In genomic region chr9:112074250-112075008, GRCh38 we compare ENCODE assay signal across 8 cellular contexts.
DNase-seq lines count a peak whose midpoint lies in the region; ATAC-seq and TF ChIP-seq lines count a peak whose summit lies in the region.

No MANE protein-coding gene starts in this region.

- H3K27ac Mint-ChIP-seq in activated naive CD8-positive, alpha-beta T cell treated with anti-CD3 and anti-CD28 coated beads for 36 hours = peak overlapping the region; percentile 42

- H3K36me3 ChIP-seq in heart right ventricle = peaks cover 0 to 7% (median 0%) of the 10 kb centered on the region in 9 donors
- no peaks in the 10 kb centered on the region for H3K36me3 ChIP-seq in aorta (ENCODE audit: control insufficient read depth in 1 of 2, insufficient read depth in 2 of 2, low read length in 1 of 2)

- H3K9me3 ChIP-seq in heart right ventricle (no peaks in the 10 kb centered on the region), aorta (ENCODE audit: control insufficient read depth, low read length) (no peaks in the 10 kb centered on the region)

- ATAC-seq in heart right ventricle (peak; percentile 83 to 92 (median 88)), aorta (ENCODE audit: low FRiP score) (peak; percentile 91)

- peaks cover 29% of the 10 kb centered on the region for H3K4me1 Mint-ChIP-seq in activated naive CD8-positive, alpha-beta T cell treated with anti-CD3 and anti-CD28 coated beads for 36 hours

- DNase-seq in NCI-H524 (lab: John Stamatoyannopoulos, UW) (peak; percentile 52 to 57), NCI-H524 treated with DMSO at 0.1 percent for 48 hours (lab: John Stamatoyannopoulos, UW) (no peak), SKM-1 treated with dmso at 0.1 percent for 144 hours (lab: John Stamatoyannopoulos, UW; ENCODE audit: unreplicated experiment) (peak; percentile 4), heart right ventricle (peak; percentile 23 to 77), renal cortical epithelial cell (ENCODE audit: low read depth) (peak; percentile 92), aorta (peak in 1 of 2 donors; percentile 72)
- peak; percentile 71 for DNase-seq in Jurkat, Clone E6-1 (ENCODE audit: low read depth, low spot score)
- DNase-seq in activated naive CD8-positive, alpha-beta T cell treated with anti-CD3 and anti-CD28 coated beads for 36 hours = peak; percentile 52

- peak overlapping the region in 9 of 10 donors; percentile 48 to 95 (median 72) for H3K27ac ChIP-seq in heart right ventricle
- no peak overlapping the region for H3K27ac ChIP-seq in aorta (ENCODE audit: low read depth in 1 of 2, low read length in 2 of 2)

- no peaks in the 10 kb centered on the region for H3K9me3 Mint-ChIP-seq in activated naive CD8-positive, alpha-beta T cell treated with anti-CD3 and anti-CD28 coated beads for 36 hours

- 33 to 43% methylated on average over 11 of the region's 11 CpGs for whole genome bisulfite sequencing in heart right ventricle, 2 donors
- WGBS in aorta, 2 donors = 46 to 50% methylated on average over 11 of the region's 11 CpGs

- no peak overlapping the region for H3K4me3 ChIP-seq in Jurkat, Clone E6-1 (ENCODE audit: low read length)
- peak overlapping the region in 2 of 10 donors; percentile 6 for H3K4me3 ChIP-seq in heart right ventricle
- no peak overlapping the region for H3K4me3 ChIP-seq in aorta (ENCODE audit: low read length in 2 of 2)

- peaks cover 9% of the 10 kb centered on the region for H3K36me3 Mint-ChIP-seq in activated naive CD8-positive, alpha-beta T cell treated with anti-CD3 and anti-CD28 coated beads for 36 hours

- peak; percentile 73 to 95 (median 91) for TF ChIP-seq CTCF in heart right ventricle (IDR thresholded peaks at IDR 0.05)

- H3K27me3 ChIP-seq in heart right ventricle (no peaks in the 10 kb centered on the region), aorta (ENCODE audit: control insufficient read depth in 1 of 2, insufficient read depth in 2 of 2, low read length in 1 of 2) (no peaks in the 10 kb centered on the region)

- intact Hi-C loops in heart right ventricle (cut with DNase I) = loop anchor here (1.0 to 10.0 kb wide), 8 partner anchors 170 to 316 kb away; partner anchors contain the start of gene UGCG (in 8 of the 10)
- intact Hi-C loops in aorta (cut with DNase I) = loop anchor here (1.0 to 5.0 kb wide), 4 partner anchors 177 to 477 kb away; partner anchors contain the start of genes PTGR1 (in 1 of the 2) and UGCG (in 1 of the 2)

- H3K4me1 ChIP-seq in heart right ventricle (peaks cover 0 to 86% (median 29%) of the 10 kb centered on the region in 9 donors), aorta (ENCODE audit: control insufficient read depth in 1 of 2, insufficient read depth in 2 of 2, low read length in 2 of 2) (no peaks in the 10 kb centered on the region)

- no peak overlapping the region for H3K4me3 Mint-ChIP-seq in activated naive CD8-positive, alpha-beta T cell treated with anti-CD3 and anti-CD28 coated beads for 36 hours

- H3K27me3 Mint-ChIP-seq in activated naive CD8-positive, alpha-beta T cell treated with anti-CD3 and anti-CD28 coated beads for 36 hours = no peaks in the 10 kb centered on the region

Comparison
In these comparisons a context has a peak if more than half of its experiments do, and no peak if none do; other contexts are left out.
1. H3K27ac ChIP-seq: peak in heart right ventricle (9 of 10); none in aorta (0 of 2).